Comparison of ENCODE assay signal across 8 cellular contexts in the genomic region with DNA sequence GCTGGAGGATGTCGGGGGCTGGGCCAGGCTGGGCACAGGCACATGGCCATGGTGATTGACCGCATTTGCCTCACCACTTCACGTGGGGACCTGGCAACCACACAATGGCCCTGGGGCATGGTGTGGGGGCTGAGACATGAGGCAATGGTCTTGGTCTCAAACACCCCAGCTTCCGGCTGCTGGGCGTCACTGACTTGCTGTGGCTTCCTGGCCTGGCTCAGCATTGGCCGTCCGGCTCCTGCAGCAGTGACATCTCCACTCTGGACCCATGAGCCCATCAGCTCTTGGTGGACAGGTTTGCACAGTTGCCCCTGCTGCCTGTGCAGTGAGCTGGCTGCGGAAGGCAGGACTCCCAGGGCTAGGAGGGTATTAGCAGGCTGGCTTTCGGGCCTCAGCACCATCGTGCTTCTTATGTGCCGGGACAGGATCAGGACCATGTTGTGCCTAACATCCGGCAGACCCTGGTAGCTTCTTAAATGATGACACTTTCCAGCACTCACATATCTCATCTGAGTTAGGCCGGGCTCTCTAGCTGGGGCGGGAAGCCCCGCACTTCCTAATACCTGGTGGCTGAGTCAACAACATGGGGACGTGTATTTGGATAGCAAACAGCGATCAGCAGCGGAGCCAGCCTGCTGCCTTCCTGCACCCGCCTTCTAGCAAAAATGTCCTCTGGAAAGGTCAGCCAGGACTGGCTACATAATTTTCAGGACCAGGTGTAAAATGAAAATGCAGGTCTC. TPM values are rescaled to one million over a fixed set of nuclear protein-coding genes. Genes with fewer than 3 reads are reported as not detected.
DNase-seq lines count a peak whose midpoint lies in the region; ATAC-seq and TF ChIP-seq lines count a peak whose summit lies in the region.

No MANE protein-coding gene starts in this region.

- H3K27me3 ChIP-seq in IMR-90 (ENCODE audit: control insufficient read depth, insufficient read depth, low read length) (no peaks in the 10 kb centered on the region), iPS-20b (ENCODE audit: insufficient read depth, low read length) (no peaks in the 10 kb centered on the region)

- H3K4me3 ChIP-seq in IMR-90 (ENCODE audit: insufficient read depth, low read depth, low read length) = no peak overlapping the region
- no peak overlapping the region for H3K4me3 ChIP-seq in iPS-20b (ENCODE audit: low read length)
- no peak overlapping the region for H3K4me3 ChIP-seq in OCI-LY7 (ENCODE audit: low read depth, low read length, poor library complexity, severe bottlenecking)

- H3K36me3 ChIP-seq in IMR-90 (ENCODE audit: control insufficient read depth, insufficient read depth, low read length) = no peaks in the 10 kb centered on the region
- no peaks in the 10 kb centered on the region for H3K36me3 ChIP-seq in iPS-20b (ENCODE audit: insufficient read depth, low read depth, low read length)
- no peaks in the 10 kb centered on the region for H3K36me3 ChIP-seq in OCI-LY7 (ENCODE audit: insufficient read depth, low read length)

- H3K27ac ChIP-seq in IMR-90 (ENCODE audit: insufficient read depth, low read length) (no peak overlapping the region), iPS-20b (ENCODE audit: low read length) (peak overlapping the region; percentile 15), OCI-LY7 (ENCODE audit: low read depth, low read length, poor library complexity, severe bottlenecking) (no peak overlapping the region)

- peaks cover 44% of the 10 kb centered on the region for H3K9me1 ChIP-seq in IMR-90 (ENCODE audit: insufficient read depth, low read length)

- H3K9me2 ChIP-seq in OCI-LY7 (ENCODE audit: insufficient read depth, low read length) = no peaks in the 10 kb centered on the region

- H4K5ac ChIP-seq in IMR-90 (ENCODE audit: low read depth, low read length) = peak overlapping the region; percentile 44

- peak overlapping the region; percentile 92 for H2AK9ac ChIP-seq in IMR-90 (replicated peaks; ENCODE audit: low read depth, low read length, poor library complexity)

- peak overlapping the region; percentile 70; the same call in 2 of the 3 replicates for H2BK15ac ChIP-seq in IMR-90 (ENCODE audit: low read depth, low read length)

- peak overlapping the region; percentile 51 for H2BK120ac ChIP-seq in IMR-90 (ENCODE audit: low read depth, low read length)

- peaks cover 66% of the 10 kb centered on the region for H3K4me1 Mint-ChIP-seq in activated naive CD8-positive, alpha-beta T cell treated with anti-CD3 and anti-CD28 coated beads, Interleukin-2, amount 10 ng/mL, durations not matched to agents 7 days and 5 days
- peaks cover 95% of the 10 kb centered on the region for H3K4me1 Mint-ChIP-seq in stimulated activated naive CD8-positive, alpha-beta T cell treated with anti-CD3 and anti-CD28 coated beads, Interleukin-15, amount 100 ng/mL, for 72 hours

- H3K4me3 Mint-ChIP-seq in activated naive CD8-positive, alpha-beta T cell treated with anti-CD3 and anti-CD28 coated beads, Interleukin-2, amount 10 ng/mL, durations not matched to agents 7 days and 5 days = peak overlapping the region; percentile 72
- H3K4me3 Mint-ChIP-seq in stimulated activated naive CD8-positive, alpha-beta T cell treated with anti-CD3 and anti-CD28 coated beads, Interleukin-15, amount 100 ng/mL, for 72 hours = peak overlapping the region; percentile 65 to 71

- POLR2A ChIA-PET in IMR-90 (lab: Charles Lee; ENCODE audit: unreplicated experiment) = no interaction called here
- POLR2A ChIA-PET in activated naive CD8-positive, alpha-beta T cell treated with anti-CD3 and anti-CD28 coated beads, Interleukin-2, amount 10 ng/mL, durations not matched to agents 7 days and 5 days (lab: Charles Lee) = interaction anchor here (0.6 to 1.6 kb wide), 10 partner anchors 13 to 197 kb away, joined by 3 to 8 read pairs (median 4); partner anchors contain the start of gene ZNF710
- POLR2A ChIA-PET in OCI-LY7 (lab: Charles Lee) = interaction anchor here (0.6 kb wide), 2 partner anchors 169 to 226 kb away, joined by 3 to 4 read pairs; no protein-coding TSS in a partner anchor

- H3K9me3 ChIP-seq in IMR-90 (ENCODE audit: control insufficient read depth, insufficient read depth, low read length) (no peaks in the 10 kb centered on the region), iPS-20b (ENCODE audit: insufficient read depth, low read depth, low read length) (no peaks in the 10 kb centered on the region), OCI-LY7 (ENCODE audit: low read length) (no peaks in the 10 kb centered on the region)

- intact Hi-C loops in IMR-90 (cut with micrococcal nuclease) = no loop called here
- intact Hi-C loops in OCI-LY7 (cut with micrococcal nuclease; ENCODE audit: unreplicated experiment) = no loop called here

- BruUV-seq in IMR-90 (replicated peaks; lab: Mats Ljungman, UMichigan) = no TSS peak
- no TSS peak for BruUV-seq in OCI-LY7 (replicated peaks; lab: Mats Ljungman, UMichigan)

- DNase-seq in AML-193 (lab: John Stamatoyannopoulos, UW) (peak; percentile 94 to 96), IMR-90 (peak; percentile 62), ureter (ENCODE audit: low spot score) (no peak), OCI-LY7 (ENCODE audit: low spot score) (no peak)
- DNase-seq in activated naive CD8-positive, alpha-beta T cell treated with anti-CD3 and anti-CD28 coated beads, Interleukin-2, amount 10 ng/mL, durations not matched to agents 7 days and 5 days = no peak
- DNase-seq in stimulated activated naive CD8-positive, alpha-beta T cell treated with anti-CD3 and anti-CD28 coated beads, Interleukin-15, amount 100 ng/mL, for 72 hours = no peak

- H4K91ac ChIP-seq in IMR-90 (ENCODE audit: insufficient read depth, low read depth, low read length) = peak overlapping the region; percentile 81

- H4K20me1 ChIP-seq in IMR-90 (ENCODE audit: insufficient read depth, low read length) (peaks cover 7% of the 10 kb centered on the region), OCI-LY7 (ENCODE audit: insufficient read depth, low read length) (no peaks in the 10 kb centered on the region)

- H3K9me3 Mint-ChIP-seq in activated naive CD8-positive, alpha-beta T cell treated with anti-CD3 and anti-CD28 coated beads, Interleukin-2, amount 10 ng/mL, durations not matched to agents 7 days and 5 days = no peaks in the 10 kb centered on the region
- no peaks in the 10 kb centered on the region for H3K9me3 Mint-ChIP-seq in stimulated activated naive CD8-positive, alpha-beta T cell treated with anti-CD3 and anti-CD28 coated beads, Interleukin-15, amount 100 ng/mL, for 72 hours

- peak overlapping the region; percentile 88 for H3K27ac Mint-ChIP-seq in activated naive CD8-positive, alpha-beta T cell treated with anti-CD3 and anti-CD28 coated beads, Interleukin-2, amount 10 ng/mL, durations not matched to agents 7 days and 5 days
- peak overlapping the region; percentile 93 to 98 for H3K27ac Mint-ChIP-seq in stimulated activated naive CD8-positive, alpha-beta T cell treated with anti-CD3 and anti-CD28 coated beads, Interleukin-15, amount 100 ng/mL, for 72 hours

- no peak for TF ChIP-seq POLR2A in IMR-90 (IDR thresholded peaks at IDR 0.05; ENCODE audit: low read depth, low read length)

- H3K18ac ChIP-seq in IMR-90 (ENCODE audit: low read depth, low read length) = peak overlapping the region; percentile 18; the same call in 1 of the 2 replicates

- no peak overlapping the region for H3K9ac ChIP-seq in IMR-90 (ENCODE audit: low read depth, low read length)
- no peak overlapping the region for H3K9ac ChIP-seq in iPS-20b (ENCODE audit: low read depth, low read length)

- H2BK20ac ChIP-seq in IMR-90 (ENCODE audit: low read depth, low read length) = peak overlapping the region; percentile 16

- H3K79me2 ChIP-seq in OCI-LY7 (ENCODE audit: insufficient read depth, low read depth, low read length) = no peaks in the 10 kb centered on the region

- dilution Hi-C loops in IMR-90 (cut with HindIII; ENCODE audit: low sequenced_read_pairs, unreplicated experiment) = no loop called here

- H3K14ac ChIP-seq in IMR-90 (replicated peaks; ENCODE audit: low read depth, low read length) = peak overlapping the region; percentile 72

- peak overlapping the region; percentile 63 for H3K23ac ChIP-seq in IMR-90 (ENCODE audit: low read depth, low read length)

- in situ Hi-C loops in IMR-90 (cut with MboI; ENCODE audit: low sequenced_read_pairs) = no loop called here

- H2AFZ ChIP-seq in IMR-90 (replicated peaks; ENCODE audit: low read length, poor library complexity) = peak overlapping the region; percentile 79
- no peak overlapping the region for H2AFZ ChIP-seq in OCI-LY7 (ENCODE audit: low read length)

- H3K4ac ChIP-seq in IMR-90 (ENCODE audit: low read depth, low read length) = peak overlapping the region; percentile 89

- H3K4me1 ChIP-seq in IMR-90 (ENCODE audit: control insufficient read depth, insufficient read depth, low read length) (peaks cover 33% of the 10 kb centered on the region), iPS-20b (ENCODE audit: insufficient read depth, low read length) (peaks cover 25% of the 10 kb centered on the region), OCI-LY7 (ENCODE audit: insufficient read depth, low read length, poor library complexity, severe bottlenecking) (peaks cover 50% of the 10 kb centered on the region)

- no peak for TF ChIP-seq CTCF in IMR-90 (conservative IDR thresholded peaks at IDR 0.05; ENCODE audit: low read depth, low read length)
- TF ChIP-seq CTCF in OCI-LY7 (conservative IDR thresholded peaks at IDR 0.05; ENCODE audit: low read length) = no peak

- peaks cover 7% of the 10 kb centered on the region for H3K36me3 Mint-ChIP-seq in activated naive CD8-positive, alpha-beta T cell treated with anti-CD3 and anti-CD28 coated beads, Interleukin-2, amount 10 ng/mL, durations not matched to agents 7 days and 5 days

- TF ChIP-seq RAD21 in IMR-90 (IDR thresholded peaks at IDR 0.05; ENCODE audit: low read length) = no peak

- ATAC-seq in IMR-90 (ENCODE audit: low read depth) (no peak), HG03571 (IDR thresholded peaks at IDR 0.05; ENCODE audit: unreplicated experiment) (no peak)
- ATAC-seq in activated naive CD8-positive, alpha-beta T cell treated with anti-CD3 and anti-CD28 coated beads, Interleukin-2, amount 10 ng/mL, durations not matched to agents 7 days and 5 days (ENCODE audit: low read depth) = no peak
- ATAC-seq in stimulated activated naive CD8-positive, alpha-beta T cell treated with anti-CD3 and anti-CD28 coated beads, Interleukin-15, amount 100 ng/mL, for 72 hours = no peak

- H3K79me1 ChIP-seq in IMR-90 (ENCODE audit: low read depth in 1 of 2, low read length in 2 of 2) = peaks cover 42 to 85% of the 10 kb centered on the region in 2 experiments

- 91% methylated on average over 7 of the region's 19 CpGs; no CpG with 5 or more reads in 1 of the 2 experiments for WGBS in IMR-90 (ENCODE audit: extremely low coverage in 2 of 2, insufficient read length in 1 of 2), 2 experiments

- H2BK5ac ChIP-seq in IMR-90 (ENCODE audit: low read depth, low read length, poor library complexity, severe bottlenecking) = peak overlapping the region; percentile 73

- CTCF ChIA-PET in IMR-90 (lab: Yijun Ruan, JAX) (interaction anchor here (1.3 kb wide), 1 partner anchor 10 kb away, joined by 4 read pairs; no protein-coding TSS in a partner anchor), OCI-LY7 (lab: Charles Lee; ENCODE audit: unreplicated experiment) (no interaction called here)

- peak overlapping the region in 1 of 2 experiments; percentile 61; a peak in 3 of 4 replicates for H4K8ac ChIP-seq in IMR-90 (ENCODE audit: low read depth in 2 of 2, low read length in 2 of 2)

- H3K27me3 Mint-ChIP-seq in activated naive CD8-positive, alpha-beta T cell treated with anti-CD3 and anti-CD28 coated beads, Interleukin-2, amount 10 ng/mL, durations not matched to agents 7 days and 5 days = no peaks in the 10 kb centered on the region
- no peaks in the 10 kb centered on the region for H3K27me3 Mint-ChIP-seq in stimulated activated naive CD8-positive, alpha-beta T cell treated with anti-CD3 and anti-CD28 coated beads, Interleukin-15, amount 100 ng/mL, for 72 hours

- H3K4me2 ChIP-seq in IMR-90 (ENCODE audit: low read depth, low read length) (no peak overlapping the region), OCI-LY7 (ENCODE audit: low read length) (no peak overlapping the region)

- H3K56ac ChIP-seq in IMR-90 (ENCODE audit: extremely low read depth, insufficient read depth, low read length) = no peak overlapping the region

- peak overlapping the region; percentile 86 for H2AK5ac ChIP-seq in IMR-90 (ENCODE audit: low read depth, low read length)

RNA-seq across cellular contexts. Expression of gene ZNF710, which starts 34.1 kb away (rescaled TPM):
- total RNA-seq in IMR-90 (2012; rRNA removed) (8.2 and 8.9 TPM in 2 replicates), ureter (31.4 TPM), OCI-LY7 (2022) (19.0 and 21.9 TPM in 2 replicates)
- 7.6 and 9.2 TPM in 2 replicates for polyA plus RNA-seq in IMR-90 (2012; rRNA removed)
- 4.4 and 6.6 TPM in 2 replicates for polyA plus RNA-seq in IMR-90 (2012; cell fraction: cytosol; rRNA removed)
- polyA plus RNA-seq in IMR-90 (2012; cell fraction: nucleus; rRNA removed; ENCODE audit: low replicate concordance) = 12.5 and 18.6 TPM in 2 replicates
- 10 to 100 TPM; 15.4 to 16.7 TPM for total RNA-seq in activated naive CD8-positive, alpha-beta T cell treated with anti-CD3 and anti-CD28 coated beads, Interleukin-2, amount 10 ng/mL, durations not matched to agents 7 days and 5 days
- 8.6 and 13.8 TPM in 2 replicates for total RNA-seq in OCI-LY7 (2014; rRNA removed; shearing (Covaris generic))

Comparison
In these comparisons a context has a peak if more than half of its experiments do, and no peak if none do; other contexts are left out.
1. DNase-seq: peak in AML-193 (2 of 2) and IMR-90 (single experiment); none in activated naive CD8-positive, alpha-beta T cell treated with anti-CD3 and anti-CD28 coated beads, Interleukin-2, amount 10 ng/mL, durations not matched to agents 7 days and 5 days (single experiment), stimulated activated naive CD8-positive, alpha-beta T cell treated with anti-CD3 and anti-CD28 coated beads, Interleukin-15, amount 100 ng/mL, for 72 hours (0 of 2), ureter (single experiment) and OCI-LY7 (single experiment).